ENCODE assay signal across 10 cellular contexts in the genomic region with DNA sequence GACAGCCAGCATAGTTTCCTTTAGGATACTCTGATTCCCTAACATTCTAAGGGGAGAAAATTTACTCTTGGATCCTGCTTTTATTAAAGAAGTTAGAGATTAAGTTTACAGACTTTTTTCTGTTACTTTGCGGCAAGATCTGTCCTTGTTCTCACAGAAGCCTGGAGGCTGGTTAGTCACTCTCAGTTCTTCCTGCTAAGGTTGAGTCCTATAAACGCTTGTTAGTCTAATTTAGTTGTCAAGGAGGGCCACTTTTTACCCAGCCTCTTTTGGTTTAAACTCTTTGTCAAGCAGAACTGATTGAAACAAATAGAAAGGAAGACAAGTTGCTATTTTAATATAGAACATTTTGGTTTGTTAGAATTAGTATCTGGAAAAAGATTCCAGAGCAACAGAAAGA.
"Had no signal": no experiment of that assay in that cellular context is flagged by ENCODE, and none has a peak within 500 bp of the region (broad histone marks: within the 10 kb centered on the region; RNA-seq: fewer than 3 reads in every experiment).

No MANE protein-coding gene starts in this region.

- H3K27ac Mint-ChIP-seq: HFFc6, IgD-negative memory B cell had no signal

- DNase-seq: GM23248, GOT3, H7, HFFc6, KBM-7 had no signal

- H3K4me3 ChIP-seq: GM23248, HAP-1 had no signal

- H3K36me3 Mint-ChIP-seq: IgD-negative memory B cell had no signal

- H3K4me3 Mint-ChIP-seq: HFFc6, IgD-negative memory B cell had no signal

- H3K9me3 Mint-ChIP-seq: HFFc6, IgD-negative memory B cell had no signal

- H3K27ac ChIP-seq: GM23248, HL-60 had no signal

- ATAC-seq: HCT116, HepG2 had no signal

- H3K4me1 ChIP-seq: HAP-1 had no signal

- H3K9me3 ChIP-seq: HAP-1 had no signal

- H3K36me3 ChIP-seq: HAP-1 had no signal

- H3K9ac ChIP-seq: GM23248 had no signal

- H2AFZ ChIP-seq: GM23248 had no signal

- H3K27me3 Mint-ChIP-seq: IgD-negative memory B cell had no signal
